ENCODE assay signal across 20 cellular contexts in the genomic region with DNA sequence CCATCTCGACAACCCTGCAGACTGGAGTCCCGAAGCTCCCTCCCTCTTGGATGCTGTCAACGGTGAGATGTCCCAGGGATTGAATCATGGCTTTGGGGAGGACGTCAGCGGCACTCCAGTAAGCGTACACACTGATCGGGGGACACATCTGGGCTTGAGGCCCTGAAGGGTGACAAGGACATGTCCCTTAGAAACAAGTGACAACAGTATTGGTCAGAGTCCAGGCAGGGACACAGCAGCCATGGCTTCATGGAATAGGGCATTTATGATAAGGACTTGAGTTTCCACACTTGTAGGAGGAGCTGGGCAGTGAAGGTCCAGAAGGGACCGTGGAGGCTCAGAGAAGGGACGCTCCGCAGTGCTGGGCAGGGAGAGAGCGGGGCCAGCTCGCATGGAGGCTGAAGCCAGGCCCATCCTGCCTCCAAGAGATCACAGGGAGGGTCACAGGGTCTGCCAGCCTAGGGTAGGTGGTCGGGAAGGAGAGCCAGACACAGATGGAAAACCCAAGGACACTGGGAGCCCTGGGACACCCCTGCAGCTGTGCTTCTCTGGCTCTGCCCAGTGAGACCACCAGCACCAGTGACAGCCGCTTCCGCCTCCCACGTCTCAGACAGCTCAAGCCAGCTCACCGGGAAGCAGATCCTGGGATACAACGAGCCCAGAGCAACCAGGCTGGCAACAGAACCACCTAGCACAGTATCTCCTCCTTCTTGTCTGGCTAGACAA. TPM values are rescaled to one million over a fixed set of nuclear protein-coding genes. Genes with fewer than 3 reads are reported as not detected.
A peak's percentile ranks its signal among the peaks of the same experiment; 100 is the strongest.
DNase-seq lines count a peak whose midpoint lies in the region; ATAC-seq, FAIRE-seq and TF ChIP-seq lines count a peak whose summit lies in the region.
"Had no signal": no experiment of that assay in that cellular context is flagged by ENCODE, and none has a peak within 500 bp of the region (broad histone marks: within the 10 kb centered on the region; RNA-seq: fewer than 3 reads in every experiment).

No MANE protein-coding gene starts in this region.

- no peaks in the 10 kb centered on the region for H3K36me3 Mint-ChIP-seq in type B pancreatic cell
- H3K36me3 Mint-ChIP-seq: IgD-negative memory B cell had no signal

- peak overlapping the region; percentile 71; the same call in 1 of the 2 replicates for H3K18ac ChIP-seq in H1 (ENCODE audit: extremely low read depth, low read length)

- peak overlapping the region; percentile 31 for H4K8ac ChIP-seq in H1 (ENCODE audit: extremely low read depth, insufficient read depth, low read length)

- no peak overlapping the region for H3K4me2 ChIP-seq in H1 (ENCODE audit: insufficient read depth in 1 of 2, low read depth in 2 of 2, low read length in 2 of 2)
- H3K4me2 ChIP-seq: A549 had no signal

- H2BK120ac ChIP-seq in H1 (replicated peaks; ENCODE audit: low read depth, low read length): no peak overlapping the region

- H2BK12ac ChIP-seq in H1 (ENCODE audit: low read depth, low read length): peak overlapping the region; percentile 61

- peak overlapping the region; percentile 77 for H2BK20ac ChIP-seq in H1 (ENCODE audit: low read length)

- TF ChIP-seq POLR2A in H1 (IDR thresholded peaks at IDR 0.05; ENCODE audit: control extremely low read depth in 1 of 2, low read depth in 2 of 2, low read length in 2 of 2): no peak

- H2BK15ac ChIP-seq in H1 (ENCODE audit: low read length): peak overlapping the region; percentile 97

- TF ChIP-seq EP300 in H1 (IDR thresholded peaks at IDR 0.05; ENCODE audit: borderline replicate concordance in 1 of 2, low read depth in 2 of 2, low read length in 2 of 2): no peak

- no peaks in the 10 kb centered on the region for H3K79me2 ChIP-seq in H1 (ENCODE audit: control insufficient read depth in 1 of 2, insufficient read depth in 2 of 2, low read length in 2 of 2)

- H3K23ac ChIP-seq in H1 (ENCODE audit: insufficient read length): no peak overlapping the region

- H3K9ac ChIP-seq in H1 (replicated peaks in 1 of 4; ENCODE audit: extremely low read depth in 1 of 4, low read depth in 3 of 4, low read length in 3 of 4): no peak overlapping the region

- H3K27me3 ChIP-seq in left ventricle myocardium inferior (ENCODE audit: low read depth) (peaks cover 11% of the 10 kb centered on the region), H1 (replicated peaks in 1 of 4; ENCODE audit: control insufficient read depth in 3 of 4, extremely low read depth in 1 of 4, insufficient read depth in 3 of 4, low read length in 3 of 4) (peaks cover 0 to 1% (median 0%) of the 10 kb centered on the region in 4 experiments; a peak in 1 of 7 replicates)

- H3K4ac ChIP-seq in H1 (replicated peaks; ENCODE audit: insufficient read length, low read depth, low read length): no peak overlapping the region

- peak overlapping the region; percentile 20; the same call in 1 of the 2 replicates for H2AK5ac ChIP-seq in H1 (ENCODE audit: low read depth, low read length)

- H3K23me2 ChIP-seq in H1 (ENCODE audit: low read depth, low read length): peaks cover 12% of the 10 kb centered on the region; the same call in 1 of the 2 replicates

- no peak overlapping the region for H3K27ac Mint-ChIP-seq in type B pancreatic cell
- H3K27ac Mint-ChIP-seq: IgD-negative memory B cell had no signal

- POLR2A ChIA-PET in H1 (lab: Charles Lee; ENCODE audit: partially characterized antibody): interaction anchor here (1.2 to 3.0 kb wide), 4 partner anchors 11 to 22 kb away, joined by 3 to 11 read pairs (median 4); no protein-coding TSS in a partner anchor

- no peak overlapping the region for H3K56ac ChIP-seq in H1 (replicated peaks; ENCODE audit: insufficient read length, low read depth, low read length)

- WGBS in H1 (ENCODE audit: extremely low coverage in 1 of 2, insufficient coverage in 1 of 2, insufficient read length in 1 of 2, insufficient replicate concordance in 2 of 2, low coverage in 1 of 2, low lambda C conversion rate in 2 of 2, missing lambda C conversion rate in 1 of 2), 2 experiments: 94% methylated on average over 17 of the region's 18 CpGs; no CpG with 5 or more reads in 1 of the 2 experiments

- CTCF ChIA-PET in H1 (lab: Charles Lee; ENCODE audit: partially characterized antibody): interaction anchor here (1.0 to 2.6 kb wide), 7 partner anchors 9 to 128 kb away, joined by 3 to 9 read pairs (median 5); no protein-coding TSS in a partner anchor

- peaks cover 4% of the 10 kb centered on the region for H3K4me1 ChIP-seq in left ventricle myocardium inferior
- H3K4me1 ChIP-seq in H1 (replicated peaks in 1 of 4; ENCODE audit: control insufficient read depth in 3 of 4, insufficient read depth in 4 of 4, low read length in 3 of 4): peaks cover 4 to 13% (median 6%) of the 10 kb centered on the region in 4 experiments; a peak in 5 of 7 replicates
- H3K4me1 ChIP-seq: A549, HAP-1 had no signal

- no peak overlapping the region for H3K4me3 Mint-ChIP-seq in type B pancreatic cell
- H3K4me3 Mint-ChIP-seq: IgD-negative memory B cell had no signal

- no peak for FAIRE-seq in H1 (lab: Jason Lieb, UNC)
- FAIRE-seq: A549 had no signal

- no peak for TF ChIP-seq CTCF in left ventricle myocardium inferior (IDR thresholded peaks at IDR 0.05; ENCODE audit: borderline replicate concordance)
- no peak for TF ChIP-seq CTCF in H1 (IDR thresholded peaks at IDR 0.05; ENCODE audit: control extremely low read depth in 1 of 3, insufficient read depth in 1 of 3, low read depth in 1 of 3, low read length in 3 of 3)
- no peak for TF ChIP-seq CTCF in type B pancreatic cell (conservative IDR thresholded peaks at IDR 0.05)

- peak overlapping the region; percentile 76 for H4K91ac ChIP-seq in H1 (replicated peaks; ENCODE audit: insufficient read length, low read length)

- peak; percentile 69 for ATAC-seq in Right ventricle myocardium inferior
- ATAC-seq: A549, Panc1 had no signal

- H3K9me3 ChIP-seq in left ventricle myocardium inferior (replicated peaks): no peaks in the 10 kb centered on the region
- H3K9me3 ChIP-seq in H1 (ENCODE audit: insufficient read depth in 2 of 2, low read depth in 1 of 2, low read length in 1 of 2): no peaks in the 10 kb centered on the region
- H3K9me3 ChIP-seq: A549, HAP-1 had no signal

- in situ Hi-C loops in KBM-7 (cut with MboI; ENCODE audit: low pct_unique_long_range_greater_than_20kb, low sequenced_read_pairs): no loop called here

- H3K9me3 Mint-ChIP-seq in type B pancreatic cell: no peaks in the 10 kb centered on the region

- H3K4me3 ChIP-seq in left ventricle myocardium inferior (no peak overlapping the region), H1 (ENCODE audit: extremely low read depth in 1 of 4, insufficient read depth in 2 of 4, low read depth in 3 of 4, low read length in 4 of 4) (no peak overlapping the region)
- H3K4me3 ChIP-seq: A549, HAP-1 had no signal

- intact Hi-C loops in Right ventricle myocardium inferior (cut with DNase I): no loop called here
- intact Hi-C loops in left ventricle myocardium inferior (cut with micrococcal nuclease): no loop called here

- H4K20me1 ChIP-seq in H1 (replicated peaks in 1 of 2; ENCODE audit: control insufficient read depth in 1 of 2, insufficient read depth in 2 of 2, low read length in 2 of 2): peaks cover 0 to 4% of the 10 kb centered on the region in 2 experiments

- DNase-seq in Right ventricle myocardium inferior (ENCODE audit: missing footprints): peak; percentile 53
- DNase-seq in left ventricle myocardium inferior: no peak
- peak in 1 of 2 experiments; percentile 34 for DNase-seq in H1 (ENCODE audit: low read depth in 1 of 2, low spot score in 2 of 2)
- peak; percentile 81 for DNase-seq in mesenteric fat pad (ENCODE audit: low spot score)
- DNase-seq in type B pancreatic cell (ENCODE audit: extremely low spot score, unreplicated experiment): peak; percentile 57
- no peak for DNase-seq in NCI-H345 (lab: John Stamatoyannopoulos, UW)
- DNase-seq in KBM-7: no peak
- no peak for DNase-seq in AML-193 (lab: John Stamatoyannopoulos, UW)
- DNase-seq: C1 segment of cervical spinal cord, NCI-H1105, NCI-H1694, NCI-H2227 treated with DMSO at 0.1 percent for 48 hours, NCI-H524 treated with DMSO at 0.1 percent for 48 hours, SHP77 treated with DMSO at 0.1 percent for 48 hours had no signal

- H3K36me3 ChIP-seq in left ventricle myocardium inferior (no peaks in the 10 kb centered on the region), H1 (ENCODE audit: control insufficient read depth in 2 of 4, insufficient read depth in 4 of 4, low read length in 3 of 4) (no peaks in the 10 kb centered on the region)
- H3K36me3 ChIP-seq: HAP-1 had no signal

- H3K27ac ChIP-seq in left ventricle myocardium inferior (replicated peaks) (no peak overlapping the region), H1 (ENCODE audit: low read depth, low read length) (no peak overlapping the region)
- H3K27ac ChIP-seq: A549 had no signal

- no peak overlapping the region for H4K5ac ChIP-seq in H1 (ENCODE audit: insufficient read length, low read depth, low read length)

- H2BK5ac ChIP-seq in H1 (ENCODE audit: low read depth, low read length): peak overlapping the region; percentile 71

- H3K4me1 Mint-ChIP-seq in type B pancreatic cell (ENCODE audit: unreplicated experiment): peaks cover 5% of the 10 kb centered on the region
- H3K4me1 Mint-ChIP-seq: IgD-negative memory B cell had no signal

- no peak overlapping the region for H3K14ac ChIP-seq in H1 (ENCODE audit: insufficient read length)

- peaks cover 15% of the 10 kb centered on the region for H3K27me3 Mint-ChIP-seq in type B pancreatic cell

- 0 out of 2 replicates have a peak, but pooled peaks cover 3% of the 10 kb centered on the region for H3K79me1 ChIP-seq in H1 (ENCODE audit: low read depth, low read length)

- TF ChIP-seq RAD21 in H1 (IDR thresholded peaks at IDR 0.05 in 1 of 2, conservative IDR thresholded peaks at IDR 0.05 in 1 of 2; ENCODE audit: low read depth in 2 of 2, low read length in 2 of 2): no peak

- no peak overlapping the region for H2AFZ ChIP-seq in H1 (ENCODE audit: low read length)

RNA-seq across cellular contexts. Expression of a gene that starts 22.9 kb away (rescaled TPM):
- not detected for total RNA-seq in Right ventricle myocardium inferior
- not detected for total RNA-seq in left ventricle myocardium inferior
- total RNA-seq in H1 (2021; fragmentation: NEBNext Ultra II Directional; extraction: Animal tissue kit (Norgen Biotek cat#: 25700)): 0.24 TPM in 1 of 2 replicates, not detected in the other
- polyA plus RNA-seq in H1 (2011; rRNA removed): 0.08 TPM in 2 replicates
- 0.14 TPM for polyA plus RNA-seq in H1 (2011; cell fraction: cytosol; rRNA removed)
- not detected for polyA plus RNA-seq in H1 (2011; cell fraction: nucleus; rRNA removed)
- polyA plus RNA-seq in H1 (2012, experiment 1 of 2): 0.17 to 0.18 TPM in 2 of 4 replicates, not detected in the others
- not detected for polyA plus RNA-seq in H1 (2012, experiment 2 of 2)
- polyA plus RNA-seq in H1 (2013, experiment 1 of 2): 0.12 TPM
- polyA plus RNA-seq in H1 (2013, experiment 2 of 2): 0.24 TPM
- not detected in 2 replicates for polyA minus RNA-seq in H1 (2011; rRNA and poly(A)+ RNA removed)
- not detected for polyA minus RNA-seq in H1 (2011; cell fraction: cytosol; rRNA and poly(A)+ RNA removed)
- not detected for polyA minus RNA-seq in H1 (2011; cell fraction: nucleus; rRNA and poly(A)+ RNA removed)
- not detected for total RNA-seq in mesenteric fat pad
- 0.24 TPM in 1 of 2 replicates, not detected in the other for total RNA-seq in type B pancreatic cell (ENCODE audit: low replicate concordance)
- total RNA-seq: HT1080, LHCN-M2 had no signal
- polyA plus RNA-seq: A549, IgD-negative memory B cell had no signal

Comparison
In these comparisons a context has a peak if more than half of its experiments do, and no peak if none do; other contexts are left out.
1. DNase-seq: peak in Right ventricle myocardium inferior (single experiment), mesenteric fat pad (single experiment) and type B pancreatic cell (single experiment); none in left ventricle myocardium inferior (single experiment), NCI-H345 (single experiment), KBM-7 (single experiment) and AML-193 (0 of 2).